ENCODE assay signal across 8 cellular contexts in genomic region chr6:116277124-116277523, GRCh38. TPM values are rescaled to one million over a fixed set of nuclear protein-coding genes. Genes with fewer than 3 reads are reported as not detected.
DNase-seq lines count a peak whose midpoint lies in the region; ATAC-seq, FAIRE-seq and TF ChIP-seq lines count a peak whose summit lies in the region.

No MANE protein-coding gene starts in this region.

- intact Hi-C loops in heart right ventricle (cut with DNase I) = loop anchor here in 4 of 10 donors (10.0 kb wide), 2 partner anchors 258 to 288 kb away; no protein-coding TSS in a partner anchor
- intact Hi-C loops in left cardiac atrium (cut with DNase I) = loop anchor here (10.0 kb wide), 1 partner anchor 288 kb away; no protein-coding TSS in a partner anchor
- intact Hi-C loops in GM12878 (cut with micrococcal nuclease; ENCODE audit: unreplicated experiment) = loop anchor here (5.0 kb wide), 2 partner anchors 295 to 390 kb away; partner anchors contain the start of genes RWDD1 and ZUP1
- intact Hi-C loops in uterus (cut with DNase I; ENCODE audit: low total_unique reads) = no loop called here

- ATAC-seq in heart right ventricle (no peak), left cardiac atrium (no peak), GM12878 (no peak), HG02571 (IDR thresholded peaks at IDR 0.05; ENCODE audit: unreplicated experiment) (no peak)

- H3K27me3 ChIP-seq in heart right ventricle (no peaks in the 10 kb centered on the region), GM12878 (replicated peaks in 1 of 2; ENCODE audit: control insufficient read depth in 2 of 2, insufficient read depth in 2 of 2, low read length in 1 of 2) (no peaks in the 10 kb centered on the region), uterus (no peaks in the 10 kb centered on the region)

- TF ChIP-seq RAD21 in GM12878 (IDR thresholded peaks at IDR 0.05; ENCODE audit: insufficient read depth, low read depth, low read length) = no peak

- DNase-seq in heart right ventricle (no peak), left cardiac atrium (no peak), GM12878 (ENCODE audit: low read depth, low spot score) (no peak), uterus (no peak), UCSD-AML1 (lab: John Stamatoyannopoulos, UW; ENCODE audit: unreplicated experiment) (no peak)
- no peak for DNase-seq in stimulated activated CD8-positive, alpha-beta memory T cell treated with anti-CD3 and anti-CD28 coated beads, Interleukin-4, amount 100 ng/mL, for 48 hours

- POLR2A ChIA-PET in GM12878 (lab: Charles Lee) = interaction anchor here (0.7 to 1.3 kb wide), 3 partner anchors 14 to 293 kb away, joined by 3 to 8 read pairs (median 4); no protein-coding TSS in a partner anchor

- SMC1A ChIA-PET in GM12878 (lab: Charles Lee; ENCODE audit: uncharacterized antibody, unreplicated experiment) = interaction anchor here (0.9 to 1.4 kb wide), 4 partner anchors 9 to 124 kb away, joined by 3 to 6 read pairs (median 4); no protein-coding TSS in a partner anchor

- RAD21 ChIA-PET in GM12878 (lab: Charles Lee; ENCODE audit: unreplicated experiment) = interaction anchor here (1.1 to 2.3 kb wide), 3 partner anchors 8 to 168 kb away, joined by 3 to 10 read pairs (median 3); no protein-coding TSS in a partner anchor

- no peak for TF ChIP-seq CTCF in heart right ventricle (IDR thresholded peaks at IDR 0.05)
- TF ChIP-seq CTCF in GM12878 (IDR thresholded peaks at IDR 0.05 in 2 of 3, conservative IDR thresholded peaks at IDR 0.05 in 1 of 3; ENCODE audit: control insufficient read depth in 2 of 3, extremely low read depth in 1 of 3, insufficient read depth in 1 of 3, low read depth in 3 of 3, low read length in 3 of 3) = no peak
- no peak for TF ChIP-seq CTCF in uterus (IDR thresholded peaks at IDR 0.05)

- no peak for FAIRE-seq in GM12878 (lab: Jason Lieb, UNC)

- H4K20me1 ChIP-seq in GM12878 (ENCODE audit: control insufficient read depth, insufficient read depth) = peaks cover 7% of the 10 kb centered on the region; the same call in 1 of the 2 replicates

- BruUV-seq in GM12878 (replicated peaks; lab: Mats Ljungman, UMichigan) = no TSS peak

- CTCF ChIA-PET in GM12878 (lab: Yijun Ruan, JAX) = interaction anchor here (0.6 to 5.4 kb wide), 8 partner anchors 9 to 294 kb away, joined by 3 to 76 read pairs (median 4); partner anchors contain the start of gene RWDD1

- peaks cover 0 to 63% (median 0%) of the 10 kb centered on the region in 9 donors for H3K36me3 ChIP-seq in heart right ventricle
- H3K36me3 ChIP-seq in GM12878 (ENCODE audit: control insufficient read depth in 2 of 2, insufficient read depth in 2 of 2, low read length in 1 of 2) = peaks cover 0 to 3% of the 10 kb centered on the region in 2 experiments; a peak in 1 of 4 replicates
- peaks cover 33% of the 10 kb centered on the region for H3K36me3 ChIP-seq in mesodermal cell (ENCODE audit: control insufficient read depth, insufficient read depth, low read length)
- H3K36me3 ChIP-seq in uterus = no peaks in the 10 kb centered on the region

- TF ChIP-seq POLR2A in GM12878 (IDR thresholded peaks at IDR 0.05; ENCODE audit: low read depth, low read length) = no peak
- TF ChIP-seq POLR2A in uterus (IDR thresholded peaks at IDR 0.05) = no peak

- peak overlapping the region; percentile 43 for H3K9ac ChIP-seq in GM12878 (ENCODE audit: control insufficient read depth, insufficient read depth, low read length)

- no peak for TF ChIP-seq EP300 in GM12878 (IDR thresholded peaks at IDR 0.05; ENCODE audit: borderline replicate concordance in 1 of 2, control insufficient read depth in 1 of 2, low read depth in 2 of 2, low read length in 2 of 2)

- no peak overlapping the region for H2AFZ ChIP-seq in GM12878 (ENCODE audit: control insufficient read depth, low read depth, low read length)

- peak overlapping the region in 9 of 10 donors; percentile 67 to 99 (median 91) for H3K4me3 ChIP-seq in heart right ventricle
- H3K4me3 ChIP-seq in GM12878 = peak overlapping the region; percentile 86
- H3K4me3 ChIP-seq in mesodermal cell (ENCODE audit: extremely low read depth, insufficient read depth, low read length, poor library complexity, severe bottlenecking) = peak overlapping the region; percentile 88
- peak overlapping the region; percentile 21 to 89 for H3K4me3 ChIP-seq in uterus

- peaks cover 3 to 65% (median 53%) of the 10 kb centered on the region in 9 donors for H3K4me1 ChIP-seq in heart right ventricle
- no peaks in the 10 kb centered on the region for H3K4me1 ChIP-seq in GM12878 (ENCODE audit: control insufficient read depth, insufficient read depth, low read length)
- peaks cover 8% of the 10 kb centered on the region for H3K4me1 ChIP-seq in mesodermal cell (ENCODE audit: control insufficient read depth, insufficient read depth, low read length, poor library complexity, severe bottlenecking)
- H3K4me1 ChIP-seq in uterus = peaks cover 5 to 11% of the 10 kb centered on the region in 2 donors

- in situ Hi-C loops in GM12878 (cut with MboI) = loop anchor here (5.0 kb wide), 1 partner anchor 255 kb away; no protein-coding TSS in a partner anchor

- H3K9me3 ChIP-seq in heart right ventricle = no peaks in the 10 kb centered on the region
- no peaks in the 10 kb centered on the region for H3K9me3 ChIP-seq in GM12878 (replicated peaks; ENCODE audit: control insufficient read depth, insufficient read depth, low read length)
- H3K9me3 ChIP-seq in mesodermal cell (ENCODE audit: control insufficient read depth, low read length) = no peaks in the 10 kb centered on the region
- no peaks in the 10 kb centered on the region for H3K9me3 ChIP-seq in uterus

- H3K4me2 ChIP-seq in GM12878 (ENCODE audit: control insufficient read depth, insufficient read depth) = peak overlapping the region; percentile 77

- 21 to 23% methylated on average over 3 of the region's 3 CpGs for WGBS in heart right ventricle, 2 donors
- 76% methylated on average over 3 of the region's 3 CpGs for WGBS in GM12878 (ENCODE audit: insufficient coverage, insufficient replicate concordance, low lambda C conversion rate, missing lambda C conversion rate)
- 57 to 82% methylated on average over 3 of the region's 3 CpGs for WGBS in mesodermal cell (ENCODE audit: insufficient coverage in 2 of 2), 2 experiments

- peak overlapping the region in 7 of 10 donors; percentile 4 to 100 (median 96) for H3K27ac ChIP-seq in heart right ventricle
- no peak overlapping the region for H3K27ac ChIP-seq in GM12878 (ENCODE audit: control insufficient read depth, insufficient read depth)
- no peak overlapping the region for H3K27ac ChIP-seq in mesodermal cell (ENCODE audit: low read depth, low read length, severe bottlenecking)
- peak overlapping the region; percentile 1 to 99 for H3K27ac ChIP-seq in uterus

- H3K79me2 ChIP-seq in GM12878 (ENCODE audit: control insufficient read depth, insufficient read depth, low read length) = peaks cover 57% of the 10 kb centered on the region

TF ChIP-seq in GM12878, 131 proteins besides CTCF, POLR2A, EP300 and RAD21 (continues in another document):
- TF ChIP-seq NBN (IDR thresholded peaks at IDR 0.05) = no peak
- no peak for TF ChIP-seq PML (IDR thresholded peaks at IDR 0.05; ENCODE audit: low read length)

RNA-seq across cellular contexts. Expression of gene TSPYL1, which starts 2.6 kb away (rescaled TPM):
- total RNA-seq in heart right ventricle = 100 to 1,000 TPM in 7 of 10 donors, 10 to 100 TPM in 3; 76.6 to 143 (median 114) TPM
- polyA plus RNA-seq in heart right ventricle = 10 to 100 TPM; 14.0 to 27.1 TPM
- 10 to 100 TPM; 78.2 to 90.8 TPM for total RNA-seq in left cardiac atrium
- total RNA-seq in GM12878 (2013; cell fraction: nucleolus; rRNA removed) = 17.3 and 19.3 TPM in 2 replicates
- total RNA-seq in GM12878 (2014; rRNA removed) = 40.2 and 45.1 TPM in 2 replicates
- total RNA-seq in GM12878 (2014; rRNA removed; fragmentation: Illumina TruSeq; extraction: Trizol) = 34.2 and 35.3 TPM in 2 replicates
- 42.7 and 44.1 TPM in 2 replicates for total RNA-seq in GM12878 (2021)
- polyA plus RNA-seq in GM12878 (2011; ENCODE audit: low read depth) = 22.6 TPM
- 28.4 and 28.5 TPM in 2 replicates for polyA plus RNA-seq in GM12878 (2011; rRNA removed)
- polyA plus RNA-seq in GM12878 (2011; cell fraction: cytosol; rRNA removed) = 18.2 and 22.7 TPM in 2 replicates
- 15.3 and 21.6 TPM in 2 replicates for polyA plus RNA-seq in GM12878 (2011; cell fraction: nucleus; rRNA removed)
- 31.3 and 39.9 TPM in 2 replicates for polyA plus RNA-seq in GM12878 (2012)
- polyA plus RNA-seq in GM12878 (2014; fragmentation: Illumina TruSeq; extraction: Trizol) = 23.9 and 25.7 TPM in 2 replicates
- 10 to 100 TPM; 22.9 to 29.9 TPM for polyA plus RNA-seq in GM12878 (2014; fragmentation: Nextera tagmentation; extraction: Ambion mirVana)
- 20.0 and 23.1 TPM in 2 replicates for polyA plus RNA-seq in GM12878 (2014; rRNA removed)
- polyA plus RNA-seq in GM12878 (2016; fragmentation: Nextera tagmentation; extraction: Ambion mirVana) = 10 to 100 TPM; 22.9 to 23.4 TPM
- 49.3 and 62.0 TPM in 2 replicates for polyA minus RNA-seq in GM12878 (2011; rRNA and poly(A)+ RNA removed)
- 17.1 and 19.1 TPM in 2 replicates for polyA minus RNA-seq in GM12878 (2011; cell fraction: cytosol; rRNA and poly(A)+ RNA removed)
- polyA minus RNA-seq in GM12878 (2011; cell fraction: nucleus; rRNA and poly(A)+ RNA removed) = 16.1 and 24.8 TPM in 2 replicates
- 42.1 TPM for polyA plus RNA-seq in mesodermal cell (2013, experiment 1 of 2)
- polyA plus RNA-seq in mesodermal cell (2013, experiment 2 of 2) = 40.2 TPM
- 10 to 100 TPM; 17.4 to 94.9 (median 57.7) TPM for total RNA-seq in uterus

RNA-seq across cellular contexts. Expression of gene TSPYL4, which starts 23.2 kb away (rescaled TPM):
- total RNA-seq in heart right ventricle = 10 to 100 TPM; 24.4 to 38.9 (median 28.9) TPM
- 10 to 100 TPM in 1 of 2 donors, 1 to 10 TPM in 1; 8.5 to 23.8 TPM for polyA plus RNA-seq in heart right ventricle
- 10 to 100 TPM; 28.0 to 35.0 TPM for total RNA-seq in left cardiac atrium
- total RNA-seq in GM12878 (2013; cell fraction: nucleolus; rRNA removed) = 22.8 and 23.2 TPM in 2 replicates
- 20.2 and 22.9 TPM in 2 replicates for total RNA-seq in GM12878 (2014; rRNA removed)
- 9.2 and 9.8 TPM in 2 replicates for total RNA-seq in GM12878 (2014; rRNA removed; fragmentation: Illumina TruSeq; extraction: Trizol)
- 19.9 TPM in 2 replicates for total RNA-seq in GM12878 (2021)
- polyA plus RNA-seq in GM12878 (2011; ENCODE audit: low read depth) = 8.3 TPM
- 24.0 and 27.6 TPM in 2 replicates for polyA plus RNA-seq in GM12878 (2011; rRNA removed)
- polyA plus RNA-seq in GM12878 (2011; cell fraction: cytosol; rRNA removed) = 24.6 and 25.6 TPM in 2 replicates
- 27.2 and 29.9 TPM in 2 replicates for polyA plus RNA-seq in GM12878 (2011; cell fraction: nucleus; rRNA removed)
- 9.9 and 12.0 TPM in 2 replicates for polyA plus RNA-seq in GM12878 (2012)
- polyA plus RNA-seq in GM12878 (2014; fragmentation: Illumina TruSeq; extraction: Trizol) = 21.9 and 27.1 TPM in 2 replicates
- polyA plus RNA-seq in GM12878 (2014; fragmentation: Nextera tagmentation; extraction: Ambion mirVana) = 1 to 10 TPM; 1.5 to 2.2 TPM
- 20.4 and 20.6 TPM in 2 replicates for polyA plus RNA-seq in GM12878 (2014; rRNA removed)
- 10 to 100 TPM; 18.5 to 21.0 TPM for polyA plus RNA-seq in GM12878 (2016; fragmentation: Nextera tagmentation; extraction: Ambion mirVana)
- 25.2 and 27.4 TPM in 2 replicates for polyA minus RNA-seq in GM12878 (2011; rRNA and poly(A)+ RNA removed)
- 6.1 and 8.3 TPM in 2 replicates for polyA minus RNA-seq in GM12878 (2011; cell fraction: cytosol; rRNA and poly(A)+ RNA removed)
- polyA minus RNA-seq in GM12878 (2011; cell fraction: nucleus; rRNA and poly(A)+ RNA removed) = 13.4 and 13.7 TPM in 2 replicates
- polyA plus RNA-seq in mesodermal cell (2013, experiment 1 of 2) = 20.6 TPM
- 19.6 TPM for polyA plus RNA-seq in mesodermal cell (2013, experiment 2 of 2)
- 10 to 100 TPM in 3 of 4 donors, 1 to 10 TPM in 1; 9.7 to 34.9 (median 25.3) TPM for total RNA-seq in uterus

Comparison
In these comparisons a context has a peak if more than half of its experiments do, and no peak if none do; other contexts are left out.
1. H3K27ac ChIP-seq: peak in heart right ventricle (7 of 10) and uterus (2 of 2); none in GM12878 (single experiment) and mesodermal cell (single experiment).
2. Peak in every context shown above with its lines, with median percentiles within 50 percentile points of each other: H3K4me3 ChIP-seq.